Comparison of ENCODE assay signal across 13 cellular contexts in genomic region chr3:69745503-69745902, GRCh38. TPM values are rescaled to one million over a fixed set of nuclear protein-coding genes. Genes with fewer than 3 reads are reported as not detected.
"Had no signal": no experiment of that assay in that cellular context is flagged by ENCODE, and none has a peak within 500 bp of the region (broad histone marks: within the 10 kb centered on the region; RNA-seq: fewer than 3 reads in every experiment).

No MANE protein-coding gene starts in this region.

- ATAC-seq: activated CD4-positive, CD25-positive, alpha-beta regulatory T cell treated with anti-CD3 and anti-CD28 coated beads, Interleukin-2, amount 50 U/mL, for 24 hours; activated naive CD8-positive, alpha-beta T cell treated with anti-CD3 and anti-CD28 coated beads, Interleukin-2, amount 50 U/mL, for 24 hours; activated T-helper 17 cell treated with anti-CD3 and anti-CD28 coated beads, Interleukin-2, amount 50 U/mL, for 72 hours; stimulated activated effector memory CD8-positive, alpha-beta T cell treated with anti-CD3 and anti-CD28 coated beads, Interleukin-12 subunit alpha, Interleukin-12 subunit beta, amount 100 ng/mL, for 72 hours had no signal

- H3K36me3 ChIP-seq: cardiac muscle cell, SJSA1 had no signal

- H3K4me3 ChIP-seq: cardiac muscle cell, SJSA1 had no signal

- H3K27me3 ChIP-seq: cardiac muscle cell, SJSA1 had no signal

- FAIRE-seq: colon had no signal

- H3K9me3 ChIP-seq: SJSA1 had no signal

- DNase-seq: activated CD4-positive, alpha-beta T cell treated with anti-CD3 and anti-CD28 coated beads, Interleukin-2, amount 50 U/mL, for 1 hour; activated naive CD4-positive, alpha-beta T cell treated with Interleukin-2 at 50 U/mL for 16 hours; activated naive CD8-positive, alpha-beta T cell treated with anti-CD3 and anti-CD28 coated beads, Interleukin-2, amount 50 U/mL, for 24 hours; glutamatergic neuron; SW 1271; trophoblast cell had no signal

- H3K27ac ChIP-seq: cardiac muscle cell, SJSA1 had no signal

RNA-seq across cellular contexts. Expression of gene MITF, which starts 6.2 kb away (rescaled TPM):
- total RNA-seq: activated T-helper 17 cell treated with anti-CD3 and anti-CD28 coated beads, Interleukin-2, amount 50 U/mL, for 72 hours had no signal
- polyA plus RNA-seq: neural cell had no signal
